1 cellular context compared by ENCODE assay signal in the genomic region with DNA sequence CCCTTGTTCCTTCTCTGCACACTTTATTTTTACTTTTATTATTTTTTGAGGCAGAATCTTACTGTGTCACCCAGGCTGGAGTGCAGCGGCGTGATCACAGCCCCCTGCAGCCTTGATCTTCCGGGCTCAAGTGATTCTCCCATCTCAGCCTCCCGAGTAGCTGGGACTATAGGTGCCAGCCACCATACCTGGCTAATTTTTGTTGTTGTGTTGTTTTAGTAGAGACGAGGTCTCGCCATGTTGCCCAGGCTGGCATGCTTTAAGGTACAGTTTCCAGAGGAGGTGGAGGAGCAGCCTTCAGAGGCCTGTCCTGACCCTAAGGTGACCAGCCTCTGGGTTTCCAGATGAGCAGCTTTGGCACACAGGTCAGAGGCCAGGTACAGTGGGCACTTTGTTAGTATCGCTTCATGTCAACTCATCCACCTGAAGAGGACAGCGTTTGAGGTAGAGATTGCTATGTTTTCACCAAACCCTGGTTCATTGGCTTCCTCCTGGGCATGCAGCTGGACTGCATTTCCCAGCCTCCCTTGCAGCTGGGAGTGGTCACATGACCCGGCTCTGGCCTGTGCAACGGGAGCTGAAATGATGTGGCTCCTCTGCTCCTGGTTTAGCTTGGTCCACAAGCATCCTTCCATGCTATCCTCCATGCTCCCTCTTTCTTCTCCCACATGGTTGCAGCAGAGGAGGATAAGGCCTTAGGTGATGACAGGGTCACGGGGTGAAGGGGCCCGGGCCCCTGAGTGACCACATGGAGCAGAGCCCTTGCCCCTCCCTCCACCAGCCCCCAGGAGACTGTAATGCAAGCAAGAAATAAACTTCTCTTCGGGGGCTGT.
TF ChIP-seq lines count a peak whose summit lies in the region.

No MANE protein-coding gene starts in this region.

TF ChIP-seq in SK-N-SH, 30 proteins besides CTCF, POLR2A, EP300 and RAD21 (continued from another document):
- peak; percentile 95 for TF ChIP-seq USF1 (IDR thresholded peaks at IDR 0.05; ENCODE audit: borderline replicate concordance, low read depth)
- TF ChIP-seq GABPA (IDR thresholded peaks at IDR 0.05; ENCODE audit: low read depth), result no peak
- no peak for TF ChIP-seq RCOR1 (IDR thresholded peaks at IDR 0.05; ENCODE audit: low read length)
- TF ChIP-seq MXI1 (IDR thresholded peaks at IDR 0.05; ENCODE audit: low read depth, low read length), result no peak
- TF ChIP-seq GATA2 (CRISPR knock-in tag; IDR thresholded peaks at IDR 0.05), result no peak
- no peak for TF ChIP-seq RXRA (IDR thresholded peaks at IDR 0.05; ENCODE audit: borderline replicate concordance, low read depth)
- no peak for TF ChIP-seq JUND (IDR thresholded peaks at IDR 0.05)
